1 cellular context compared by ENCODE assay signal in the genomic region with DNA sequence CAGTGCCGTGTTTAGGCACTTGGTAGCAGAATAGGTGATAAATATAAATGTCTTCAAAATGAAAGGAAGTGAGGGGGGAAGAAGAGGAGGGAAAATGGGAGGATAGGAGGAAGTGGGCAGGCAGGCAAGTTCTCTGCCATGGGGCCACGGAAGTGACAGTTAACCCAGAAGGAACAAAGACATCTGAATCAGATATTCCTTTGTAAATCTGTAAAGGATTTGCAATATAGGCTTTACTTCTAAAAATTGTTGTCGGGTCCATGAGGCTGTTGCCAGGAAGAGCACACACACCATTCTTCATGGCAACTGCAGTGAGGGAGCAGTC.
TF ChIP-seq lines count a peak whose summit lies in the region.

No MANE protein-coding gene starts in this region.

TF ChIP-seq in HepG2, 621 proteins besides CTCF, POLR2A, EP300 and RAD21 (continues in another document):
- no peak for TF ChIP-seq ZNF230 (CRISPR knock-in tag; IDR thresholded peaks at IDR 0.05)
- TF ChIP-seq, protein P1, sequence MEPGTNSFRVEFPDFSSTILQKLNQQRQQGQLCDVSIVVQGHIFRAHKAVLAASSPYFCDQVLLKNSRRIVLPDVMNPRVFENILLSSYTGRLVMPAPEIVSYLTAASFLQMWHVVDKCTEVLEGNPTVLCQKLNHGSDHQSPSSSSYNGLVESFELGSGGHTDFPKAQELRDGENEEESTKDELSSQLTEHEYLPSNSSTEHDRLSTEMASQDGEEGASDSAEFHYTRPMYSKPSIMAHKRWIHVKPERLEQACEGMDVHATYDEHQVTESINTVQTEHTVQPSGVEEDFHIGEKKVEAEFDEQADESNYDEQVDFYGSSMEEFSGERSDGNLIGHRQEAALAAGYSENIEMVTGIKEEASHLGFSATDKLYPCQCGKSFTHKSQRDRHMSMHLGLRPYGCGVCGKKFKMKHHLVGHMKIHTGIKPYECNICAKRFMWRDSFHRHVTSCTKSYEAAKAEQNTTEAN (CRISPR knock-in tag; conservative IDR thresholded peaks at IDR 0.05): no peak
- no peak for TF ChIP-seq SOX5 (CRISPR knock-in tag; IDR thresholded peaks at IDR 0.05; ENCODE audit: borderline replicate concordance)
- TF ChIP-seq MTA3 (CRISPR knock-in tag; IDR thresholded peaks at IDR 0.05): no peak
- no peak for TF ChIP-seq KAT2B (IDR thresholded peaks at IDR 0.05; ENCODE audit: borderline replicate concordance, low read depth, low read length)
- no peak for TF ChIP-seq ZNF615 (CRISPR knock-in tag; IDR thresholded peaks at IDR 0.05; ENCODE audit: borderline replicate concordance)
- 0 out of 2 replicates have a peak, but pooled peaks have one; percentile 9 for TF ChIP-seq ZNF605 (CRISPR knock-in tag; IDR thresholded peaks at IDR 0.05)
- TF ChIP-seq, protein P2, sequence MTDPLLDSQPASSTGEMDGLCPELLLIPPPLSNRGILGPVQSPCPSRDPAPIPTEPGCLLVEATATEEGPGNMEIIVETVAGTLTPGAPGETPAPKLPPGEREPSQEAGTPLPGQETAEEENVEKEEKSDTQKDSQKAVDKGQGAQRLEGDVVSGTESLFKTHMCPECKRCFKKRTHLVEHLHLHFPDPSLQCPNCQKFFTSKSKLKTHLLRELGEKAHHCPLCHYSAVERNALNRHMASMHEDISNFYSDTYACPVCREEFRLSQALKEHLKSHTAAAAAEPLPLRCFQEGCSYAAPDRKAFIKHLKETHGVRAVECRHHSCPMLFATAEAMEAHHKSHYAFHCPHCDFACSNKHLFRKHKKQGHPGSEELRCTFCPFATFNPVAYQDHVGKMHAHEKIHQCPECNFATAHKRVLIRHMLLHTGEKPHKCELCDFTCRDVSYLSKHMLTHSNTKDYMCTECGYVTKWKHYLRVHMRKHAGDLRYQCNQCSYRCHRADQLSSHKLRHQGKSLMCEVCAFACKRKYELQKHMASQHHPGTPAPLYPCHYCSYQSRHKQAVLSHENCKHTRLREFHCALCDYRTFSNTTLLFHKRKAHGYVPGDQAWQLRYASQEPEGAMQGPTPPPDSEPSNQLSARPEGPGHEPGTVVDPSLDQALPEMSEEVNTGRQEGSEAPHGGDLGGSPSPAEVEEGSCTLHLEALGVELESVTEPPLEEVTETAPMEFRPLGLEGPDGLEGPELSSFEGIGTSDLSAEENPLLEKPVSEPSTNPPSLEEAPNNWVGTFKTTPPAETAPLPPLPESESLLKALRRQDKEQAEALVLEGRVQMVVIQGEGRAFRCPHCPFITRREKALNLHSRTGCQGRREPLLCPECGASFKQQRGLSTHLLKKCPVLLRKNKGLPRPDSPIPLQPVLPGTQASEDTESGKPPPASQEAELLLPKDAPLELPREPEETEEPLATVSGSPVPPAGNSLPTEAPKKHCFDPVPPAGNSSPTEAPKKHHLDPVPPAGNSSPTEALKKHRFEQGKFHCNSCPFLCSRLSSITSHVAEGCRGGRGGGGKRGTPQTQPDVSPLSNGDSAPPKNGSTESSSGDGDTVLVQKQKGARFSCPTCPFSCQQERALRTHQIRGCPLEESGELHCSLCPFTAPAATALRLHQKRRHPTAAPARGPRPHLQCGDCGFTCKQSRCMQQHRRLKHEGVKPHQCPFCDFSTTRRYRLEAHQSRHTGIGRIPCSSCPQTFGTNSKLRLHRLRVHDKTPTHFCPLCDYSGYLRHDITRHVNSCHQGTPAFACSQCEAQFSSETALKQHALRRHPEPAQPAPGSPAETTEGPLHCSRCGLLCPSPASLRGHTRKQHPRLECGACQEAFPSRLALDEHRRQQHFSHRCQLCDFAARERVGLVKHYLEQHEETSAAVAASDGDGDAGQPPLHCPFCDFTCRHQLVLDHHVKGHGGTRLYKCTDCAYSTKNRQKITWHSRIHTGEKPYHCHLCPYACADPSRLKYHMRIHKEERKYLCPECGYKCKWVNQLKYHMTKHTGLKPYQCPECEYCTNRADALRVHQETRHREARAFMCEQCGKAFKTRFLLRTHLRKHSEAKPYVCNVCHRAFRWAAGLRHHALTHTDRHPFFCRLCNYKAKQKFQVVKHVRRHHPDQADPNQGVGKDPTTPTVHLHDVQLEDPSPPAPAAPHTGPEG (CRISPR knock-in tag; IDR thresholded peaks at IDR 0.05): no peak
- TF ChIP-seq, protein P3, sequence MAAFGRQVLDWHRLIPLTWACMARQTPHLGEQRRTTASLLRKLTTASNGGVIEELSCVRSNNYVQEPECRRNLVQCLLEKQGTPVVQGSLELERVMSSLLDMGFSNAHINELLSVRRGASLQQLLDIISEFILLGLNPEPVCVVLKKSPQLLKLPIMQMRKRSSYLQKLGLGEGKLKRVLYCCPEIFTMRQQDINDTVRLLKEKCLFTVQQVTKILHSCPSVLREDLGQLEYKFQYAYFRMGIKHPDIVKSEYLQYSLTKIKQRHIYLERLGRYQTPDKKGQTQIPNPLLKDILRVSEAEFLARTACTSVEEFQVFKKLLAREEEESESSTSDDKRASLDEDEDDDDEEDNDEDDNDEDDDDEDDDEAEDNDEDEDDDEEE (CRISPR knock-in tag; IDR thresholded peaks at IDR 0.05): no peak
- TF ChIP-seq POGZ (CRISPR knock-in tag; IDR thresholded peaks at IDR 0.05): 0 out of 2 replicates have a peak, but pooled peaks have one; percentile 7
- TF ChIP-seq ZNF124 (CRISPR knock-in tag; IDR thresholded peaks at IDR 0.05): no peak
- TF ChIP-seq HDAC1 (CRISPR knock-in tag; IDR thresholded peaks at IDR 0.05): peak; percentile 65; the same call in 1 of the 2 replicates
- no peak for TF ChIP-seq PLSCR1 (CRISPR knock-in tag; IDR thresholded peaks at IDR 0.05; ENCODE audit: borderline replicate concordance)
- no peak for TF ChIP-seq CCDC6 (CRISPR knock-in tag; IDR thresholded peaks at IDR 0.05)
- TF ChIP-seq RNF219 (CRISPR knock-in tag; IDR thresholded peaks at IDR 0.05): no peak
- no peak for TF ChIP-seq JUN (CRISPR knock-in tag; IDR thresholded peaks at IDR 0.05)
- 0 out of 2 replicates have a peak, but pooled peaks have one; percentile 7 for TF ChIP-seq NR2F6 (IDR thresholded peaks at IDR 0.05)
- TF ChIP-seq NR2F6 (CRISPR knock-in tag; IDR thresholded peaks at IDR 0.05): no peak
- 0 out of 2 replicates have a peak, but pooled peaks have one; percentile 1 for TF ChIP-seq ZNF784 (CRISPR knock-in tag; IDR thresholded peaks at IDR 0.05; ENCODE audit: borderline replicate concordance)
- no peak for TF ChIP-seq SAP130 (CRISPR knock-in tag; IDR thresholded peaks at IDR 0.05; ENCODE audit: low read depth)
- TF ChIP-seq HNF1A (IDR thresholded peaks at IDR 0.05; ENCODE audit: low read depth): no peak
- TF ChIP-seq HNF1A (CRISPR knock-in tag; IDR thresholded peaks at IDR 0.05; ENCODE audit: borderline replicate concordance): 0 out of 2 replicates have a peak, but pooled peaks have one; percentile 15
- no peak for TF ChIP-seq ZNF275 (CRISPR knock-in tag; IDR thresholded peaks at IDR 0.05; ENCODE audit: borderline replicate concordance)
- TF ChIP-seq ZNF580 (CRISPR knock-in tag; IDR thresholded peaks at IDR 0.05; ENCODE audit: borderline replicate concordance, low read depth): peak; percentile 6; the same call in 1 of the 2 replicates
- 0 out of 2 replicates have a peak, but pooled peaks have one; percentile 25 for TF ChIP-seq SP140L (CRISPR knock-in tag; IDR thresholded peaks at IDR 0.05; ENCODE audit: borderline replicate concordance)
- TF ChIP-seq GLMP (CRISPR knock-in tag; IDR thresholded peaks at IDR 0.05; ENCODE audit: borderline replicate concordance): no peak
- TF ChIP-seq ZNF430 (CRISPR knock-in tag; IDR thresholded peaks at IDR 0.05): peak; percentile 19; the same call in 1 of the 2 replicates
- no peak for TF ChIP-seq ZNF329 (CRISPR knock-in tag; IDR thresholded peaks at IDR 0.05; ENCODE audit: low read depth)
- TF ChIP-seq ZNF337 (CRISPR knock-in tag; IDR thresholded peaks at IDR 0.05; ENCODE audit: borderline replicate concordance, low read depth): peak; percentile 7; the same call in 1 of the 2 replicates
- 0 out of 2 replicates have a peak, but pooled peaks have one; percentile 5 for TF ChIP-seq HNRNPL (IDR thresholded peaks at IDR 0.05; ENCODE audit: low read depth, low read length)
- no peak for TF ChIP-seq JDP2 (CRISPR knock-in tag; IDR thresholded peaks at IDR 0.05; ENCODE audit: borderline replicate concordance)
- TF ChIP-seq, protein P4, sequence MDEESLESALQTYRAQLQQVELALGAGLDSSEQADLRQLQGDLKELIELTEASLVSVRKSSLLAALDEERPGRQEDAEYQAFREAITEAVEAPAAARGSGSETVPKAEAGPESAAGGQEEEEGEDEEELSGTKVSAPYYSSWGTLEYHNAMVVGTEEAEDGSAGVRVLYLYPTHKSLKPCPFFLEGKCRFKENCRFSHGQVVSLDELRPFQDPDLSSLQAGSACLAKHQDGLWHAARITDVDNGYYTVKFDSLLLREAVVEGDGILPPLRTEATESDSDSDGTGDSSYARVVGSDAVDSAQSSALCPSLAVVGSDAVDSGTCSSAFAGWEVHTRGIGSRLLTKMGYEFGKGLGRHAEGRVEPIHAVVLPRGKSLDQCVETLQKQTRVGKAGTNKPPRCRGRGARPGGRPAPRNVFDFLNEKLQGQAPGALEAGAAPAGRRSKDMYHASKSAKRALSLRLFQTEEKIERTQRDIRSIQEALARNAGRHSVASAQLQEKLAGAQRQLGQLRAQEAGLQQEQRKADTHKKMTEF (CRISPR knock-in tag; IDR thresholded peaks at IDR 0.05): no peak
- TF ChIP-seq SMYD3 (CRISPR knock-in tag; IDR thresholded peaks at IDR 0.05): 0 out of 2 replicates have a peak, but pooled peaks have one; percentile 13
- TF ChIP-seq MAFK (conservative IDR thresholded peaks at IDR 0.05 in 1 of 2, IDR thresholded peaks at IDR 0.05 in 1 of 2; ENCODE audit: low read length in 2 of 2): no peak
- no peak for TF ChIP-seq ZNF432 (CRISPR knock-in tag; IDR thresholded peaks at IDR 0.05; ENCODE audit: borderline replicate concordance)
